ENCODE assay signal across 1 cellular context in genomic region chr4:165449333-165449732, GRCh38.
TF ChIP-seq lines count a peak whose summit lies in the region.

No MANE protein-coding gene starts in this region.

TF ChIP-seq in K562, 482 proteins besides CTCF, POLR2A, EP300 and RAD21 (continued from another document):
- TF ChIP-seq REST (CRISPR knock-in tag; IDR thresholded peaks at IDR 0.05; ENCODE audit: low read depth) (no peak), ZNF146 (CRISPR knock-in tag; IDR thresholded peaks at IDR 0.05; ENCODE audit: unreplicated experiment) (no peak), BRD9 (IDR thresholded peaks at IDR 0.05; ENCODE audit: low read depth, partially characterized antibody) (no peak), E2F6 (IDR thresholded peaks at IDR 0.05; ENCODE audit: borderline replicate concordance in 1 of 2, extremely low read depth in 1 of 2, insufficient read depth in 1 of 2, insufficient read length in 1 of 2, low read depth in 1 of 2, low read length in 1 of 2, poor library complexity in 1 of 2, severe bottlenecking in 1 of 2) (no peak), PPARD (CRISPR knock-in tag; IDR thresholded peaks at IDR 0.05) (no peak), MCM7 (IDR thresholded peaks at IDR 0.05) (no peak), CEBPB (tag; IDR thresholded peaks at IDR 0.05) (no peak)
TF ChIP-seq in K562: peak in this region for 0.
